In the genomic region with DNA sequence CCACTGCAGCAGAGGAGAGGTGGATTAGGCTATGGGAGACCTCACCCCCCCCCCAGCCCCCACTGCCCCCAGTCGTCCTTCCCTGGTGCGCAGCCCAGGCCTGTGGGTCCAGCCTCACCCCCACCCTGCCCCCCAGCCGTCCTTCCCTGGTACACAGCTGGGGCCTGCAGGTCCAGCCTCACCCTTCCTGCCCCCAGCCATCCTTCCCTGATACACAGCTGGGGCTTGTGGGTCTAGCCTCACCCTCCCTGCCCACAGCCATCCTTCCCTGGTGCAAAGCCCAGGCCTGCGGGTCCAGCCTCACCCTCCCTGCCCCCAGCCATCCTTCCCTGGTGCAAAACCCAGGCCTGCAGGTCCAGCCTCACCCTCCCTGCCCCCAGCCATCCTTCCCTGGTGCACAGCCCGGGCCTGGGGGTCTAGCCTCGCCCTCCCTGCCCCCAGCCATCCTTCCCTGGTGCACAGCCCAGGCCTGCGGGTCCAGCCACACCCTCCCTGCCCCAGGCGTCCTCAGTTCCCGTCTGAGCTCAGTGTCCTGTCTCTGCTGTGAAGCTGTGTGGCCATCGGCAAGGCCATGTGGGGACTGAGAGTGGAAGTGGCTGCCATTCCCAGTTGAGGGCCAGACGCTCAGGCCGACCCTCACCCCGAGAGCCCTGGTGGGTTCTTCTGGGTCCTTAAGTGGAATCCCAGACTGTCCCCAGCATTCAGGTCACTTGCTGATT, we compare ENCODE assay signal across 12 cellular contexts.
"Had no signal": no experiment of that assay in that cellular context is flagged by ENCODE, and none has a peak within 500 bp of the region (broad histone marks: within the 10 kb centered on the region; RNA-seq: fewer than 3 reads in every experiment).

No MANE protein-coding gene starts in this region.

- H3K36me3 Mint-ChIP-seq: immature natural killer cell had no signal

- H3K4me3 Mint-ChIP-seq: immature natural killer cell; naive thymus-derived CD8-positive, alpha-beta T cell had no signal

- H3K9me3 Mint-ChIP-seq: immature natural killer cell; naive thymus-derived CD8-positive, alpha-beta T cell had no signal

- H3K27ac Mint-ChIP-seq: immature natural killer cell had no signal

- DNase-seq: cerebellar nuclear complex; dermis blood vessel endothelial cell; erythroblast; foreskin keratinocyte; immature natural killer cell; left cardiac atrium; left ventricle myocardium superior; mesendoderm; naive thymus-derived CD8-positive, alpha-beta T cell; sigmoid colon; stimulated activated naive CD4-positive, alpha-beta T cell treated with Interleukin-2 at 50 U/mL for 16 hours; tibial artery had no signal

- ATAC-seq: foreskin keratinocyte; left cardiac atrium; left ventricle myocardium superior; naive thymus-derived CD8-positive, alpha-beta T cell had no signal

- H3K4me1 Mint-ChIP-seq: immature natural killer cell had no signal
